18 cellular contexts compared by ENCODE assay signal in genomic region chr18:13909541-13909940, GRCh38. TPM values are rescaled to one million over a fixed set of nuclear protein-coding genes. Genes with fewer than 3 reads are reported as not detected.
"Had no signal": no experiment of that assay in that cellular context is flagged by ENCODE, and none has a peak within 500 bp of the region (broad histone marks: within the 10 kb centered on the region; RNA-seq: fewer than 3 reads in every experiment).

No MANE protein-coding gene starts in this region.

- H3K9me3 ChIP-seq: lower lobe of right lung, prostate gland, tibial nerve, uterus had no signal

- H3K4me1 ChIP-seq: heart left ventricle, lower lobe of right lung, prostate gland, tibial nerve, uterus had no signal

- H3K27ac ChIP-seq: heart left ventricle, lower lobe of right lung, prostate gland, skin epidermis, tibial nerve, uterus had no signal

- DNase-seq: activated CD4-positive, alpha-beta T cell treated with anti-CD3 and anti-CD28 coated beads, Interleukin-2, amount 10 ng/mL, durations not matched to agents 7 days and 5 days; activated CD8-positive, alpha-beta memory T cell treated with anti-CD3 and anti-CD28 coated beads, Interleukin-2, amount 50 U/mL, for 48 hours; activated gamma-delta T cell treated with Interleukin-2 at 50 U/mL for 16 hours; activated naive CD8-positive, alpha-beta T cell treated with anti-CD3 and anti-CD28 coated beads for 36 hours; activated T-cell treated with anti-CD3 and anti-CD28 coated beads, Interleukin-2, amount 50 U/mL, for 72 hours; effector memory CD4-positive, alpha-beta T cell; heart left ventricle; lower lobe of right lung; occipital lobe; right cardiac atrium; stimulated activated CD4-positive, alpha-beta T cell treated with anti-CD3 and anti-CD28 coated beads, Interleukin-15, amount 100 ng/mL, for 24 hours; stimulated activated CD4-positive, alpha-beta T cell treated with anti-CD3 and anti-CD28 coated beads, Interleukin-4, amount 100 ng/mL, for 24 hours; stimulated activated naive CD4-positive, alpha-beta T cell; substantia nigra; uterus had no signal

- H3K4me3 ChIP-seq: heart left ventricle, lower lobe of right lung, prostate gland, skin epidermis, tibial nerve, uterus had no signal

- H3K36me3 ChIP-seq: heart left ventricle, lower lobe of right lung, prostate gland, tibial nerve, uterus had no signal

- ATAC-seq: activated T-cell treated with anti-CD3 and anti-CD28 coated beads, Interleukin-2, amount 50 U/mL, for 72 hours; heart left ventricle; lower lobe of right lung; right cardiac atrium had no signal

- H3K27me3 ChIP-seq: tibial nerve, uterus had no signal

RNA-seq across cellular contexts. Expression of gene MC2R, which starts 5.8 kb away (rescaled TPM):
- total RNA-seq: activated CD4-positive, alpha-beta T cell treated with anti-CD3 and anti-CD28 coated beads, Interleukin-2, amount 10 ng/mL, durations not matched to agents 7 days and 5 days; activated naive CD8-positive, alpha-beta T cell treated with anti-CD3 and anti-CD28 coated beads for 36 hours; activated T-cell treated with anti-CD3 and anti-CD28 coated beads, Interleukin-2, amount 50 U/mL, for 72 hours; heart left ventricle; lower lobe of right lung; occipital lobe; prostate gland; right cardiac atrium; tibial nerve; uterus had no signal
